Comparison of ENCODE assay signal across 1 cellular context in the genomic region with DNA sequence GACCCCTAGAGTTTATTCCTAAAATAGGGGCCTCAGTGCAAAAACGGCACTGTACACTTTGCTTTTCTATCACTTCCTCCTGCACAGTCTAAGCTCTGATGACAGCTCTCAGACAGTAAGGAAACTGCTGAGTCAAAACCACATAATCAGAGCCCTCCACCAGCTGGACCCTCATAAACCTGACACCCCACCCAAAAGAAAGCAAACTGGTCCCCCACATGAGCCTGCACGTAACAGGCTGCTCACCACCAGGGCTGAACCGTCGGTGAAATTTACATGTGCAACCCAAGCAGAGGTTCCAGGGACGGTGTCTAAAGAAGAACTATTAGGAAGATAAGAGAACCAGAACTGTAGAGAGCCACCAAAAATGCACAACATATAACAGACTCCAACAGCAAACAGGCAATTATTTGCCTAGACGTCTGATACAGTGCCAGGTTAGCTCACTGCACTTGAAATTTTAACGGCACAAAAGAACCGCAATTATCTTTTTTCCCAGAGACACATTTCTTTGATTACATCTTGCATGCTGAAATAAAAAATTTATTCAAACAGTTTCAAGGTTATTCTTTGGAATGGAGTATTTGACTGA.
TF ChIP-seq lines count a peak whose summit lies in the region.

No MANE protein-coding gene starts in this region.

TF ChIP-seq in HEK293, 187 proteins besides CTCF, POLR2A, EP300 and RAD21 (continued from another document):
- TF ChIP-seq PATZ1 (tag by site-specific recombination; IDR thresholded peaks at IDR 0.05) = peak; percentile 45; the same call in 1 of the 2 replicates
- no peak for TF ChIP-seq HOXC10 (CRISPR knock-in tag; IDR thresholded peaks at IDR 0.05)
- TF ChIP-seq SP2 (tag by site-specific recombination; IDR thresholded peaks at IDR 0.05) = no peak
- peak; percentile 52 for TF ChIP-seq ZNF585B (tag by site-specific recombination; IDR thresholded peaks at IDR 0.05)
- no peak for TF ChIP-seq ZNF561 (tag by site-specific recombination; IDR thresholded peaks at IDR 0.05; ENCODE audit: borderline replicate concordance)
- TF ChIP-seq, protein P1, sequence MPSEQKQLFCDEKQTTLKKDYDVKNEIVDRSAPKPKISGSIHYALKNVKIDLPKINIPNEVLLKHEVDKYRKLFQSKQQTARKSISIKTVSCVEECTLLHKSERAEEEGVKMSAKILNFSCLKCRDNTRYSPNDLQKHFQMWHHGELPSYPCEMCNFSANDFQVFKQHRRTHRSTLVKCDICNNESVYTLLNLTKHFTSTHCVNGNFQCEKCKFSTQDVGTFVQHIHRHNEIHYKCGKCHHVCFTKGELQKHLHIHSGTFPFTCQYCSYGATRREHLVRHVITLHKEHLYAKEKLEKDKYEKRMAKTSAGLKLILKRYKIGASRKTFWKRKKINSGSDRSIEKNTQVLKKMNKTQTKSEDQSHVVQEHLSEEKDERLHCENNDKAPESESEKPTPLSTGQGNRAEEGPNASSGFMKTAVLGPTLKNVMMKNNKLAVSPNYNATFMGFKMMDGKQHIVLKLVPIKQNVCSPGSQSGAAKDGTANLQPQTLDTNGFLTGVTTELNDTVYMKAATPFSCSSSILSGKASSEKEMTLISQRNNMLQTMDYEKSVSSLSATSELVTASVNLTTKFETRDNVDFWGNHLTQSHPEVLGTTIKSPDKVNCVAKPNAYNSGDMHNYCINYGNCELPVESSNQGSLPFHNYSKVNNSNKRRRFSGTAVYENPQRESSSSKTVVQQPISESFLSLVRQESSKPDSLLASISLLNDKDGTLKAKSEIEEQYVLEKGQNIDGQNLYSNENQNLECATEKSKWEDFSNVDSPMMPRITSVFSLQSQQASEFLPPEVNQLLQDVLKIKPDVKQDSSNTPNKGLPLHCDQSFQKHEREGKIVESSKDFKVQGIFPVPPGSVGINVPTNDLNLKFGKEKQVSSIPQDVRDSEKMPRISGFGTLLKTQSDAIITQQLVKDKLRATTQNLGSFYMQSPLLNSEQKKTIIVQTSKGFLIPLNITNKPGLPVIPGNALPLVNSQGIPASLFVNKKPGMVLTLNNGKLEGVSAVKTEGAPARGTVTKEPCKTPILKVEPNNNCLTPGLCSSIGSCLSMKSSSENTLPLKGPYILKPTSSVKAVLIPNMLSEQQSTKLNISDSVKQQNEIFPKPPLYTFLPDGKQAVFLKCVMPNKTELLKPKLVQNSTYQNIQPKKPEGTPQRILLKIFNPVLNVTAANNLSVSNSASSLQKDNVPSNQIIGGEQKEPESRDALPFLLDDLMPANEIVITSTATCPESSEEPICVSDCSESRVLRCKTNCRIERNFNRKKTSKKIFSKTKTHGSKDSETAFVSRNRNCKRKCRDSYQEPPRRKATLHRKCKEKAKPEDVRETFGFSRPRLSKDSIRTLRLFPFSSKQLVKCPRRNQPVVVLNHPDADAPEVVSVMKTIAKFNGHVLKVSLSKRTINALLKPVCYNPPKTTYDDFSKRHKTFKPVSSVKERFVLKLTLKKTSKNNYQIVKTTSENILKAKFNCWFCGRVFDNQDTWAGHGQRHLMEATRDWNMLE (tag by site-specific recombination; conservative IDR thresholded peaks at IDR 0.05; ENCODE audit: low read depth) = no peak
- TF ChIP-seq IKZF3 (tag by site-specific recombination; IDR thresholded peaks at IDR 0.05) = 0 out of 2 replicates have a peak, but pooled peaks have one; percentile 14
- TF ChIP-seq ZNF24 (tag by site-specific recombination; IDR thresholded peaks at IDR 0.05) = no peak
- TF ChIP-seq ZNF658 (tag by site-specific recombination; IDR thresholded peaks at IDR 0.05) = no peak
- peak; percentile 21 for TF ChIP-seq GLIS1 (tag by site-specific recombination; IDR thresholded peaks at IDR 0.05)
- TF ChIP-seq SP7 (tag by site-specific recombination; IDR thresholded peaks at IDR 0.05) = peak; percentile 63
- TF ChIP-seq, protein P2, sequence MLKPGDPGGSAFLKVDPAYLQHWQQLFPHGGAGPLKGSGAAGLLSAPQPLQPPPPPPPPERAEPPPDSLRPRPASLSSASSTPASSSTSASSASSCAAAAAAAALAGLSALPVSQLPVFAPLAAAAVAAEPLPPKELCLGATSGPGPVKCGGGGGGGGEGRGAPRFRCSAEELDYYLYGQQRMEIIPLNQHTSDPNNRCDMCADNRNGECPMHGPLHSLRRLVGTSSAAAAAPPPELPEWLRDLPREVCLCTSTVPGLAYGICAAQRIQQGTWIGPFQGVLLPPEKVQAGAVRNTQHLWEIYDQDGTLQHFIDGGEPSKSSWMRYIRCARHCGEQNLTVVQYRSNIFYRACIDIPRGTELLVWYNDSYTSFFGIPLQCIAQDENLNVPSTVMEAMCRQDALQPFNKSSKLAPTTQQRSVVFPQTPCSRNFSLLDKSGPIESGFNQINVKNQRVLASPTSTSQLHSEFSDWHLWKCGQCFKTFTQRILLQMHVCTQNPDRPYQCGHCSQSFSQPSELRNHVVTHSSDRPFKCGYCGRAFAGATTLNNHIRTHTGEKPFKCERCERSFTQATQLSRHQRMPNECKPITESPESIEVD (tag by site-specific recombination; IDR thresholded peaks at IDR 0.05) = peak; percentile 36
- TF ChIP-seq FEZF1 (tag by site-specific recombination; IDR thresholded peaks at IDR 0.05) = peak; percentile 85
- TF ChIP-seq KLF1 (tag by site-specific recombination; IDR thresholded peaks at IDR 0.05) = peak; percentile 31; the same call in 1 of the 2 replicates
- TF ChIP-seq ZNF548 (tag by site-specific recombination; IDR thresholded peaks at IDR 0.05) = no peak
